Comparison of ENCODE assay signal across 8 cellular contexts in genomic region chr4:1737666-1738065, GRCh38.
"Had no signal": no experiment of that assay in that cellular context is flagged by ENCODE, and none has a peak within 500 bp of the region (broad histone marks: within the 10 kb centered on the region; RNA-seq: fewer than 3 reads in every experiment).

No MANE protein-coding gene starts in this region.

- H3K4me3 ChIP-seq: GM23248, HAP-1 had no signal

- H3K9me3 Mint-ChIP-seq: IgD-negative memory B cell had no signal

- H3K9ac ChIP-seq: GM23248 had no signal

- H3K27ac ChIP-seq: GM23248 had no signal

- DNase-seq: GM23248, GOT3, H7, KG1 had no signal

- H3K4me1 Mint-ChIP-seq: IgD-negative memory B cell had no signal

- H3K27ac Mint-ChIP-seq: IgD-negative memory B cell had no signal

- H3K4me3 Mint-ChIP-seq: IgD-negative memory B cell had no signal

- ATAC-seq: HCT116 had no signal

- H3K9me3 ChIP-seq: HAP-1 had no signal

- H3K4me1 ChIP-seq: HAP-1 had no signal

- FAIRE-seq: HTR-8/SVneo had no signal

- H2AFZ ChIP-seq: GM23248 had no signal

- H3K27me3 Mint-ChIP-seq: IgD-negative memory B cell had no signal
